Comparison of ENCODE assay signal across 29 cellular contexts in the genomic region with DNA sequence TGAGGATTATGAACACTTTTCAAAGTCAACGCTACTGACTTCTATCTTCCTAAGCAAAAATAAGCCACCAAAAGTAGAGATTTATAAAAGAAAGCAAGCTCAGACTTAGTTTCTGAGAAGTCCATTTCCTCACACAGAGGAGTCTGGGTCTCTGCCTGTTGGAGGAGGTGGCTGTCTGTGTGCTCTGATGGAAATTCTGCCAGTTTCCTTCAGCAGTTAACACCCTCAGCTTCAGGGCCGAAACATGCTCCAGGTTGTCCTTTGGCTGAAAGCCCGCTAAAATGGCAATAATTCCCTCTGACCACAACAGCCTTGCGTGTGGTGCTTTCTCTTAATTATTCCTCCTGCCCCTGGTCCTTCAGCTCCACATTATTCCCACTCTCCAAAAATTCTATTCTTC.
"Had no signal": no experiment of that assay in that cellular context is flagged by ENCODE, and none has a peak within 500 bp of the region (broad histone marks: within the 10 kb centered on the region; RNA-seq: fewer than 3 reads in every experiment).

No MANE protein-coding gene starts in this region.

- FAIRE-seq: islet of Langerhans, kidney had no signal

- H3K27me3 Mint-ChIP-seq: progenitor cell of endocrine pancreas; stimulated activated naive CD8-positive, alpha-beta T cell treated with anti-CD3 and anti-CD28 coated beads, Interleukin-15, amount 100 ng/mL, for 72 hours; type B pancreatic cell had no signal

- H3K36me3 ChIP-seq: left lung, lower lobe of right lung, neutrophil, right atrium auricular region, right lobe of liver, tibial nerve, uterus had no signal

- H3K4me3 ChIP-seq: left lung, lower lobe of right lung, neural progenitor cell, right atrium auricular region, right lobe of liver, smooth muscle cell, tibial nerve, uterus had no signal

- H3K9me3 ChIP-seq: lower lobe of right lung, neutrophil, right atrium auricular region, right lobe of liver, tibial nerve, uterus had no signal

- H3K36me3 Mint-ChIP-seq: immature natural killer cell, natural killer cell had no signal

- H3K9ac ChIP-seq: neural progenitor cell had no signal

- H3K4me2 ChIP-seq: neural progenitor cell, smooth muscle cell had no signal

- DNase-seq: immature natural killer cell; kidney; left colon; left lung; lower lobe of right lung; mesendoderm; naive B cell; natural killer cell; nephron progenitor cell; occipital lobe; right lobe of liver; stimulated activated CD4-positive, alpha-beta T cell treated with anti-CD3 and anti-CD28 coated beads, Interleukin-1b, Interleukin-23, amount 100 ng/mL, for 48 hours; stimulated activated CD4-positive, alpha-beta T cell treated with anti-CD3 and anti-CD28 coated beads, Interleukin-2, amount 100 ng/mL, for 48 hours; stimulated activated CD4-positive, alpha-beta T cell treated with anti-CD3 and anti-CD28 coated beads, Interleukin-4, amount 100 ng/mL, for 4 hours; stimulated activated CD8-positive, alpha-beta memory T cell treated with anti-CD3 and anti-CD28 coated beads, Interleukin-4, amount 100 ng/mL, for 48 hours; stimulated activated naive CD4-positive, alpha-beta T cell treated with Interleukin-2 at 50 U/mL for 16 hours; stimulated activated naive CD8-positive, alpha-beta T cell treated with anti-CD3 and anti-CD28 coated beads, Interleukin-15, amount 100 ng/mL, for 72 hours; substantia nigra; uterus had no signal

- H3K27ac ChIP-seq: left lung, lower lobe of right lung, neural progenitor cell, neutrophil, right atrium auricular region, right lobe of liver, tibial nerve, uterus had no signal

- H3K27ac Mint-ChIP-seq: immature natural killer cell; mesothelial cell of epicardium; naive B cell; natural killer cell; nephron progenitor cell; neural progenitor cell; progenitor cell of endocrine pancreas; stimulated activated memory B cell treated with anti-CD40 and anti-IgM and Interleukin-4, amounts not matched to agents 10 μg/mL and 1 μg/mL and 100 μg/mL, for 72 hours; stimulated activated naive CD8-positive, alpha-beta T cell treated with anti-CD3 and anti-CD28 coated beads, Interleukin-15, amount 100 ng/mL, for 72 hours; type B pancreatic cell had no signal

- ATAC-seq: left colon; left lung; lower lobe of right lung; natural killer cell; right lobe of liver; stimulated activated memory B cell treated with anti-CD40 and anti-IgM and Interleukin-4, amounts not matched to agents 10 μg/mL and 1 μg/mL and 100 μg/mL, for 72 hours; stimulated activated naive CD8-positive, alpha-beta T cell treated with anti-CD3 and anti-CD28 coated beads, Interleukin-15, amount 100 ng/mL, for 72 hours had no signal

- H3K4me1 ChIP-seq: left lung, lower lobe of right lung, neural progenitor cell, right atrium auricular region, right lobe of liver, uterus had no signal

- H3K4me3 Mint-ChIP-seq: immature natural killer cell; mesothelial cell of epicardium; naive B cell; natural killer cell; nephron progenitor cell; neural progenitor cell; stimulated activated memory B cell treated with anti-CD40 and anti-IgM and Interleukin-4, amounts not matched to agents 10 μg/mL and 1 μg/mL and 100 μg/mL, for 72 hours; stimulated activated naive CD8-positive, alpha-beta T cell treated with anti-CD3 and anti-CD28 coated beads, Interleukin-15, amount 100 ng/mL, for 72 hours; type B pancreatic cell had no signal

- H3K9me3 Mint-ChIP-seq: type B pancreatic cell had no signal

- H2AFZ ChIP-seq: neural progenitor cell had no signal

- H3K27me3 ChIP-seq: left lung, neural progenitor cell, neutrophil, right atrium auricular region, right lobe of liver, tibial nerve, uterus had no signal

- H3K4me1 Mint-ChIP-seq: immature natural killer cell; mesothelial cell of epicardium; naive B cell; natural killer cell; stimulated activated memory B cell treated with anti-CD40 and anti-IgM and Interleukin-4, amounts not matched to agents 10 μg/mL and 1 μg/mL and 100 μg/mL, for 72 hours had no signal
